27 cellular contexts compared by ENCODE assay signal in the genomic region with DNA sequence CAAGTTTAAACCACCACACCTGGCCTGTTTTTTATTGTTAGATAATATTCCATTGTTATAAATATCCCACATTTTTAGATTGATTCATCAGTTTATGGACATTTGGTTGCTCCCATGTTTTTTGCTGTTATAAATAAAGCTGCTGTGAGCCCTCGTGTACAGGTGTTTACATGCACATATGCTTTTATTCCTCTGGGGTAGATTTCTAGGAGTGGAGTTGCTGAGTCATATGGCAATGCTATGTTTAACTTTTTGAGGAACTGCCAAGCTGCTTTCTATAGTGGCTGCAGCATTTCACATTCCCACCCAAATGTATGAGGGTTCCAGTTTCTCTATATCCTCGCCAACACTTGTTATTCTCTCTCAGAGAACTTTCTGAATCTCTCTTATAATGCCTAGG.
DNase-seq lines count a peak whose midpoint lies in the region; ATAC-seq, FAIRE-seq and TF ChIP-seq lines count a peak whose summit lies in the region.
"Had no signal": no experiment of that assay in that cellular context is flagged by ENCODE, and none has a peak within 500 bp of the region (broad histone marks: within the 10 kb centered on the region; RNA-seq: fewer than 3 reads in every experiment).

No MANE protein-coding gene starts in this region.

- peaks cover 3 to 59% of the 10 kb centered on the region in 2 experiments; a peak in 3 of 4 replicates for H3K79me1 ChIP-seq in IMR-90 (ENCODE audit: low read depth in 1 of 2, low read length in 2 of 2)

- no peak overlapping the region for H4K5ac ChIP-seq in IMR-90 (ENCODE audit: low read depth, low read length)

- H3K9me3 ChIP-seq in IMR-90 (ENCODE audit: control insufficient read depth, insufficient read depth, low read length) (peaks cover 2% of the 10 kb centered on the region; the same call in 1 of the 2 replicates), PC-3 (ENCODE audit: low read length) (no peaks in the 10 kb centered on the region), endothelial cell of umbilical vein (replicated peaks; ENCODE audit: control insufficient read depth, insufficient read depth, low read length) (no peaks in the 10 kb centered on the region)
- H3K9me3 ChIP-seq: left ventricle myocardium inferior had no signal

- no peak for TF ChIP-seq POLR2A in IMR-90 (IDR thresholded peaks at IDR 0.05; ENCODE audit: low read depth, low read length)
- TF ChIP-seq POLR2A in endothelial cell of umbilical vein (IDR thresholded peaks at IDR 0.05; ENCODE audit: low read depth, low read length), result no peak

- H3K56ac ChIP-seq in IMR-90 (ENCODE audit: extremely low read depth, insufficient read depth, low read length), result no peak overlapping the region

- no peak overlapping the region for H3K18ac ChIP-seq in IMR-90 (ENCODE audit: low read depth, low read length)

- H4K91ac ChIP-seq in IMR-90 (ENCODE audit: insufficient read depth, low read depth, low read length), result no peak overlapping the region

- H3K36me3 ChIP-seq in IMR-90 (ENCODE audit: control insufficient read depth, insufficient read depth, low read length), result no peaks in the 10 kb centered on the region
- H3K36me3 ChIP-seq in PC-3 (ENCODE audit: low read depth, low read length), result no peaks in the 10 kb centered on the region
- H3K36me3 ChIP-seq in endothelial cell of umbilical vein (ENCODE audit: control insufficient read depth in 2 of 2, extremely low read depth in 1 of 2, insufficient read depth in 2 of 2, low read length in 2 of 2), result no peaks in the 10 kb centered on the region
- H3K36me3 ChIP-seq: left ventricle myocardium inferior had no signal

- H3K4ac ChIP-seq in IMR-90 (ENCODE audit: low read depth, low read length), result no peak overlapping the region

- DNase-seq in EL (peak; percentile 11), IMR-90 (peak; percentile 36), PC-3 (peak; percentile 55), endothelial cell of umbilical vein (ENCODE audit: low read depth, low spot score) (no peak)
- no peak for DNase-seq in stimulated activated naive CD8-positive, alpha-beta T cell treated with anti-CD3 and anti-CD28 coated beads, Interleukin-15, amount 100 ng/mL, for 72 hours
- DNase-seq in activated CD8-positive, alpha-beta memory T cell treated with anti-CD3 and anti-CD28 coated beads for 24 hours, result no peak
- DNase-seq: activated CD4-positive, alpha-beta T cell treated with anti-CD3 and anti-CD28 coated beads for 48 hours; activated effector memory CD4-positive, alpha-beta T cell treated with Interleukin-2 at 50 U/mL for 16 hours; glutamatergic neuron; left ventricle myocardium inferior; mesendoderm; NCI-H1092; NCI-H1694 treated with DMSO at 0.1 percent for 48 hours; NCI-H510A; retina; SHP77; stimulated activated naive CD4-positive, alpha-beta T cell treated with Interleukin-2 at 50 U/mL for 16 hours; SW 1271 had no signal

- no peak overlapping the region for H3K27ac Mint-ChIP-seq in stimulated activated naive CD8-positive, alpha-beta T cell treated with anti-CD3 and anti-CD28 coated beads, Interleukin-15, amount 100 ng/mL, for 72 hours
- H3K27ac Mint-ChIP-seq: activated naive CD4-positive, alpha-beta T cell treated with anti-CD3 and anti-CD28 coated beads, Interleukin-2, amount 50 U/mL, for 72 hours had no signal

- H2AFZ ChIP-seq in IMR-90 (replicated peaks; ENCODE audit: low read length, poor library complexity) (no peak overlapping the region), PC-3 (ENCODE audit: low read length) (no peak overlapping the region), endothelial cell of umbilical vein (ENCODE audit: low read depth, low read length) (no peak overlapping the region)

- H4K8ac ChIP-seq in IMR-90 (ENCODE audit: low read depth in 2 of 2, low read length in 2 of 2), result no peak overlapping the region

- H3K27me3 Mint-ChIP-seq in stimulated activated naive CD8-positive, alpha-beta T cell treated with anti-CD3 and anti-CD28 coated beads, Interleukin-15, amount 100 ng/mL, for 72 hours, result no peaks in the 10 kb centered on the region

- POLR2A ChIA-PET in IMR-90 (lab: Charles Lee; ENCODE audit: unreplicated experiment) (no interaction called here), PC-3 (lab: Charles Lee; ENCODE audit: unreplicated experiment) (no interaction called here), endothelial cell of umbilical vein (lab: Charles Lee) (no interaction called here)

- H3K27ac ChIP-seq in IMR-90 (ENCODE audit: insufficient read depth, low read length) (no peak overlapping the region), PC-3 (ENCODE audit: low read length) (no peak overlapping the region), endothelial cell of umbilical vein (ENCODE audit: insufficient read depth, low read depth, low read length) (no peak overlapping the region)
- H3K27ac ChIP-seq: KMS-11, left ventricle myocardium inferior had no signal

- H3K27me3 ChIP-seq in IMR-90 (ENCODE audit: control insufficient read depth, insufficient read depth, low read length) (no peaks in the 10 kb centered on the region), PC-3 (ENCODE audit: low read length) (no peaks in the 10 kb centered on the region), endothelial cell of umbilical vein (ENCODE audit: control insufficient read depth in 2 of 2, insufficient read depth in 2 of 2, low read length in 2 of 2) (no peaks in the 10 kb centered on the region)

- H3K9me1 ChIP-seq in IMR-90 (ENCODE audit: insufficient read depth, low read length) (0 out of 2 replicates have a peak, but pooled peaks cover 3% of the 10 kb centered on the region), endothelial cell of umbilical vein (replicated peaks; ENCODE audit: control insufficient read depth, extremely low read depth, insufficient read depth, low read length) (no peaks in the 10 kb centered on the region)

- H3K9ac ChIP-seq in IMR-90 (ENCODE audit: low read depth, low read length) (no peak overlapping the region), PC-3 (ENCODE audit: low read length) (no peak overlapping the region), endothelial cell of umbilical vein (replicated peaks; ENCODE audit: extremely low read depth, insufficient read depth, low read length) (no peak overlapping the region)
- H3K9ac ChIP-seq: KMS-11 had no signal

- no peaks in the 10 kb centered on the region for H3F3A ChIP-seq in PC-3 (ENCODE audit: low read length, unreplicated experiment)

- H4K20me1 ChIP-seq in IMR-90 (ENCODE audit: insufficient read depth, low read length), result peaks cover 30% of the 10 kb centered on the region
- peaks cover 6% of the 10 kb centered on the region; the same call in 1 of the 2 replicates for H4K20me1 ChIP-seq in PC-3 (ENCODE audit: low read length)
- no peaks in the 10 kb centered on the region for H4K20me1 ChIP-seq in endothelial cell of umbilical vein (replicated peaks; ENCODE audit: control insufficient read depth, extremely low read depth, insufficient read depth, low read length)

- H3K4me3 ChIP-seq in IMR-90 (ENCODE audit: insufficient read depth, low read depth, low read length) (no peak overlapping the region), PC-3 (ENCODE audit: low read length) (no peak overlapping the region), endothelial cell of umbilical vein (replicated peaks in 1 of 3; ENCODE audit: insufficient read depth in 1 of 3, low read depth in 1 of 3, low read length in 3 of 3) (no peak overlapping the region)
- H3K4me3 ChIP-seq: left ventricle myocardium inferior, smooth muscle cell had no signal

- peaks cover 95% of the 10 kb centered on the region for H3K79me2 ChIP-seq in PC-3 (ENCODE audit: low read length)
- peaks cover 2% of the 10 kb centered on the region for H3K79me2 ChIP-seq in endothelial cell of umbilical vein (ENCODE audit: control insufficient read depth, insufficient read depth, low read length)

- H2BK120ac ChIP-seq in IMR-90 (ENCODE audit: low read depth, low read length), result no peak overlapping the region

- CTCF ChIA-PET in IMR-90 (lab: Yijun Ruan, JAX) (no interaction called here), PC-3 (lab: Charles Lee) (no interaction called here), endothelial cell of umbilical vein (lab: Charles Lee) (interaction anchor here (0.8 to 1.3 kb wide), 2 partner anchors 11 kb away, joined by 3 read pairs; no protein-coding TSS in a partner anchor)

- H3K4me2 ChIP-seq in IMR-90 (ENCODE audit: low read depth, low read length) (no peak overlapping the region), PC-3 (ENCODE audit: low read length) (peak overlapping the region; percentile 28; the same call in 1 of the 2 replicates), endothelial cell of umbilical vein (ENCODE audit: insufficient read depth, low read length) (no peak overlapping the region)
- H3K4me2 ChIP-seq: KMS-11, smooth muscle cell had no signal

- H3K4me3 Mint-ChIP-seq in stimulated activated naive CD8-positive, alpha-beta T cell treated with anti-CD3 and anti-CD28 coated beads, Interleukin-15, amount 100 ng/mL, for 72 hours, result no peak overlapping the region
- H3K4me3 Mint-ChIP-seq: CD14-positive monocyte had no signal

- peaks cover 3% of the 10 kb centered on the region; the same call in 1 of the 2 replicates for H3K4me1 ChIP-seq in IMR-90 (ENCODE audit: control insufficient read depth, insufficient read depth, low read length)
- H3K4me1 ChIP-seq in PC-3 (ENCODE audit: insufficient read depth, low read length), result peaks cover 11% of the 10 kb centered on the region
- H3K4me1 ChIP-seq in endothelial cell of umbilical vein (ENCODE audit: control insufficient read depth, extremely low read depth, insufficient read depth, low read length), result no peaks in the 10 kb centered on the region

- no CpG with 5 or more reads among the region's 2 CpGs for WGBS in IMR-90 (ENCODE audit: extremely low coverage in 2 of 2, insufficient read length in 1 of 2), 2 experiments

- no peak overlapping the region for H2BK15ac ChIP-seq in IMR-90 (ENCODE audit: low read depth, low read length)

- dilution Hi-C loops in IMR-90 (cut with HindIII; ENCODE audit: low sequenced_read_pairs, unreplicated experiment) (no loop called here), endothelial cell of umbilical vein (cut with MboI; ENCODE audit: extremely low pct_ligation_motif_present, low sequenced_read_pairs) (no loop called here)

- TF ChIP-seq RAD21 in IMR-90 (IDR thresholded peaks at IDR 0.05; ENCODE audit: low read length), result no peak

- H2BK5ac ChIP-seq in IMR-90 (ENCODE audit: low read depth, low read length, poor library complexity, severe bottlenecking), result no peak overlapping the region

- no peak overlapping the region for H3K23ac ChIP-seq in IMR-90 (ENCODE audit: low read depth, low read length)

- H3K9me2 ChIP-seq in PC-3 (replicated peaks; ENCODE audit: low read length), result no peaks in the 10 kb centered on the region

- TF ChIP-seq CTCF in IMR-90 (conservative IDR thresholded peaks at IDR 0.05; ENCODE audit: low read depth, low read length) (no peak), PC-3 (conservative IDR thresholded peaks at IDR 0.05; ENCODE audit: low read depth, low read length) (no peak), endothelial cell of umbilical vein (IDR thresholded peaks at IDR 0.05; ENCODE audit: extremely low read depth in 1 of 2, insufficient read depth in 1 of 2, low read depth in 1 of 2, low read length in 2 of 2) (no peak)

- ATAC-seq in IMR-90 (ENCODE audit: low read depth) (no peak), PC-3 (peak; percentile 77), GM21526 (IDR thresholded peaks at IDR 0.05; ENCODE audit: low FRiP score, unreplicated experiment) (no peak), HG02798 (IDR thresholded peaks at IDR 0.05; ENCODE audit: poor library complexity, unreplicated experiment) (no peak)
- no peak for ATAC-seq in stimulated activated naive CD8-positive, alpha-beta T cell treated with anti-CD3 and anti-CD28 coated beads, Interleukin-15, amount 100 ng/mL, for 72 hours
- ATAC-seq: activated naive CD4-positive, alpha-beta T cell treated with anti-CD3 and anti-CD28 coated beads, Interleukin-2, amount 50 U/mL, for 72 hours had no signal

- BruUV-seq in IMR-90 (replicated peaks; lab: Mats Ljungman, UMichigan), result no TSS peak
- no TSS peak for BruUV-seq in PC-3 (replicated peaks; lab: Mats Ljungman, UMichigan)
- no TSS peak for BruUV-seq in endothelial cell of umbilical vein (replicated peaks; lab: Mats Ljungman, UMichigan)

- intact Hi-C loops in IMR-90 (cut with micrococcal nuclease) (no loop called here), PC-3 (cut with micrococcal nuclease) (no loop called here), endothelial cell of umbilical vein (cut with micrococcal nuclease) (no loop called here)

- in situ Hi-C loops in IMR-90 (cut with MboI; ENCODE audit: low sequenced_read_pairs), result no loop called here

- H3K9me3 Mint-ChIP-seq in stimulated activated naive CD8-positive, alpha-beta T cell treated with anti-CD3 and anti-CD28 coated beads, Interleukin-15, amount 100 ng/mL, for 72 hours, result no peaks in the 10 kb centered on the region
- H3K9me3 Mint-ChIP-seq: activated naive CD4-positive, alpha-beta T cell treated with anti-CD3 and anti-CD28 coated beads, Interleukin-2, amount 50 U/mL, for 72 hours had no signal

- peak; percentile 21 for FAIRE-seq in endothelial cell of umbilical vein (lab: Jason Lieb, UNC)
- FAIRE-seq: H1, HTR-8/SVneo, keratinocyte had no signal

- H3K14ac ChIP-seq in IMR-90 (replicated peaks; ENCODE audit: low read depth, low read length), result no peak overlapping the region

- no peak overlapping the region for H2AK5ac ChIP-seq in IMR-90 (ENCODE audit: low read depth, low read length)

- peaks cover 38% of the 10 kb centered on the region for H3K4me1 Mint-ChIP-seq in stimulated activated naive CD8-positive, alpha-beta T cell treated with anti-CD3 and anti-CD28 coated beads, Interleukin-15, amount 100 ng/mL, for 72 hours

- H2BK20ac ChIP-seq in IMR-90 (ENCODE audit: low read depth, low read length), result no peak overlapping the region

- no peak overlapping the region for H2AK9ac ChIP-seq in IMR-90 (replicated peaks; ENCODE audit: low read depth, low read length, poor library complexity)

Comparison
In these comparisons a context has a peak if more than half of its experiments do, and no peak if none do; other contexts are left out.
1. DNase-seq: peak in EL (single experiment), IMR-90 (single experiment) and PC-3 (single experiment); none in endothelial cell of umbilical vein (single experiment), stimulated activated naive CD8-positive, alpha-beta T cell treated with anti-CD3 and anti-CD28 coated beads, Interleukin-15, amount 100 ng/mL, for 72 hours (0 of 2) and activated CD8-positive, alpha-beta memory T cell treated with anti-CD3 and anti-CD28 coated beads for 24 hours (single experiment).